In the genomic region with DNA sequence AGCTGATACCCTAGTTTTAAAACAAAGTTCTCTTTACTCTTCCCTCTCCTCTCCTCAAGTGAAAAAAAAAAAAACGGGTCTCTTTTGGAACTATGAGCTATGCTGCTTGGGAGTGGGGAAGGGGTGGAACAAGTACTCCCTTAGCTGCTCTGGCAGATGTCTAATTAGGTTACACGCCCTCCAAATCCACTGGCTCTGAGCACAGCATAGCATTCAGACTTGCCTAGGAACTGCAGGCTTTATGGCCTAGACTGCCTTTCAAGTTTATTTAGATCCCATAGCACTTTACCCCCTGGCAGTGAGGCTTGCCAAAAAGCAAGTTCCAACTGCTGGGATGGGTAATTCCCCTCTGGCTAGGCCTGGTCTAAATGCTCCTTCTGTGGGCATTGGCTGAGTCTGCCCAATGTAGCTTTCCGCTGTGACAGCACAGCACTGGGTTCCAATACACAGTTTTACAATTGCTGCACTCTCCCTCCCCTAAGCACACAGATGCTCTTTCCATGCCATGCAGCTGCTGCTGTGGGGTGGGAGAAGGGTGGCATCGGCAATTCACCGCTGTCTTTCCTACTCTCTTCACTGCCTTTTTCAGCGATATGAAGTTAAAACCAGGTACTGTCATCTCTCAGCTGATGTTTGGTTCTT, we compare ENCODE assay signal across 25 cellular contexts.
"Had no signal": no experiment of that assay in that cellular context is flagged by ENCODE, and none has a peak within 500 bp of the region (broad histone marks: within the 10 kb centered on the region; RNA-seq: fewer than 3 reads in every experiment).

No MANE protein-coding gene starts in this region.

- H3K36me3 ChIP-seq: adrenal gland, heart right ventricle, left lung, lower lobe of right lung, suprapubic skin, tibial artery had no signal

- H3K27ac ChIP-seq: adrenal gland, coronary artery, heart right ventricle, left lung, lower lobe of right lung, suprapubic skin, tibial artery had no signal

- H3K9me3 ChIP-seq: adrenal gland, left lung, lower lobe of right lung, suprapubic skin, tibial artery had no signal

- H3K4me3 ChIP-seq: adrenal gland, coronary artery, heart right ventricle, left lung, lower lobe of right lung, suprapubic skin, tibial artery had no signal

- ATAC-seq: heart right ventricle; left lung; natural killer cell treated with Interleukin-12 subunit alpha and Interleukin-12 subunit beta and Interleukin-15 and Interleukin-18, amount 100 ng/mL, for 72 hours; sciatic nerve; stimulated activated effector memory CD8-positive, alpha-beta T cell treated with anti-CD3 and anti-CD28 coated beads, Interleukin-12 subunit alpha, Interleukin-12 subunit beta, amount 100 ng/mL, for 72 hours had no signal

- H3K27me3 ChIP-seq: adrenal gland, heart right ventricle, left lung, suprapubic skin, tibial artery had no signal

- H3K4me1 ChIP-seq: adrenal gland, heart right ventricle, left lung, lower lobe of right lung, suprapubic skin had no signal

- DNase-seq: activated CD4-positive, alpha-beta memory T cell treated with anti-CD3 and anti-CD28 coated beads for 36 hours; activated CD4-positive, alpha-beta T cell treated with anti-CD3 and anti-CD28 coated beads, Interleukin-2, amount 10 ng/mL, durations not matched to agents 24 days and 14 days; activated CD4-positive, CD25-positive, alpha-beta regulatory T cell treated with anti-CD3 and anti-CD28 coated beads, Interleukin-2, amount 50 U/mL, for 72 hours; activated CD8-positive, alpha-beta memory T cell treated with anti-CD3 and anti-CD28 coated beads, Interleukin-2, amount 50 U/mL, for 4 hours; activated effector memory CD4-positive, alpha-beta T cell treated with anti-CD3 and anti-CD28 coated beads, Interleukin-2, amount 50 U/mL, for 16 hours; activated naive CD4-positive, alpha-beta T cell treated with anti-CD3 and anti-CD28 coated beads for 36 hours; activated naive CD8-positive, alpha-beta T cell treated with anti-CD3 and anti-CD28 coated beads for 36 hours; activated T-cell treated with anti-CD3 and anti-CD28 coated beads, Interleukin-2, amount 50 U/mL, for 1 hour; adrenal gland; aorta; foreskin fibroblast; heart right ventricle; left lung; lower lobe of right lung; mesenchymal stem cell; retina; small intestine; stimulated activated CD4-positive, alpha-beta T cell treated with anti-CD3 and anti-CD28 coated beads, Interleukin-4, amount 100 ng/mL, for 24 hours; T-helper 2 cell; tibial artery had no signal
